Comparison of ENCODE assay signal across 12 cellular contexts in genomic region chr4:18105023-18106011, GRCh38.
DNase-seq lines count a peak whose midpoint lies in the region; ATAC-seq and TF ChIP-seq lines count a peak whose summit lies in the region.
"Had no signal": no experiment of that assay in that cellular context is flagged by ENCODE, and none has a peak within 500 bp of the region (broad histone marks: within the 10 kb centered on the region; RNA-seq: fewer than 3 reads in every experiment).

No MANE protein-coding gene starts in this region.

- TF ChIP-seq CTCF in GM06990 (IDR thresholded peaks at IDR 0.05; ENCODE audit: insufficient read depth, low read length, poor library complexity, severe bottlenecking) (no peak), uterus (IDR thresholded peaks at IDR 0.05) (no peak)

- no peak overlapping the region for H3K27ac ChIP-seq in uterus
- H3K27ac ChIP-seq: A549 had no signal

- H3K27me3 ChIP-seq in GM06990 (replicated peaks; ENCODE audit: control insufficient read depth, insufficient read depth, low read length) (no peaks in the 10 kb centered on the region), uterus (no peaks in the 10 kb centered on the region)

- no peaks in the 10 kb centered on the region for H3K36me3 ChIP-seq in GM06990 (ENCODE audit: control insufficient read depth, insufficient read depth, low read length)
- H3K36me3 ChIP-seq in uterus, result no peaks in the 10 kb centered on the region

- H3K9me3 ChIP-seq in uterus, result no peaks in the 10 kb centered on the region
- H3K9me3 ChIP-seq: A549 had no signal

- intact Hi-C loops in uterus (cut with DNase I; ENCODE audit: low total_unique reads), result no loop called here

- no peaks in the 10 kb centered on the region for H3K4me1 ChIP-seq in uterus
- H3K4me1 ChIP-seq: A549 had no signal

- ATAC-seq in GM19351 (IDR thresholded peaks at IDR 0.05; ENCODE audit: unreplicated experiment) (peak; percentile 86), HG02678 (IDR thresholded peaks at IDR 0.05; ENCODE audit: unreplicated experiment) (peak; percentile 78), HG03457 (IDR thresholded peaks at IDR 0.05; ENCODE audit: unreplicated experiment) (peak; percentile 83)
- ATAC-seq: A549 had no signal

- DNase-seq in GM06990 (ENCODE audit: extremely low read depth, insufficient read length), result peak; percentile 1
- no peak for DNase-seq in stimulated activated CD4-positive, alpha-beta T cell treated with anti-CD3 and anti-CD28 coated beads, Interleukin-12 subunit alpha, Interleukin-12 subunit beta, amount 100 ng/mL, for 4 hours
- no peak for DNase-seq in activated CD4-positive, alpha-beta T cell treated with anti-CD3 and anti-CD28 coated beads, Interleukin-2, amount 50 U/mL, for 48 hours
- DNase-seq in uterus, result no peak
- DNase-seq in SKM-1 treated with dmso at 0.1 percent for 144 hours (lab: John Stamatoyannopoulos, UW; ENCODE audit: unreplicated experiment), result no peak
- DNase-seq: NCI-H1436, T-helper 9 cell, trophoblast cell had no signal

- H3K4me3 ChIP-seq in GM06990 (replicated peaks; ENCODE audit: low read depth, low read length), result no peak overlapping the region
- no peak overlapping the region for H3K4me3 ChIP-seq in uterus
- H3K4me3 ChIP-seq: A549 had no signal

- no peak for TF ChIP-seq POLR2A in uterus (IDR thresholded peaks at IDR 0.05)
